Comparison of ENCODE assay signal across 15 cellular contexts in genomic region chr2:136360790-136361189, GRCh38.
DNase-seq lines count a peak whose midpoint lies in the region; ATAC-seq and TF ChIP-seq lines count a peak whose summit lies in the region.
"Had no signal": no experiment of that assay in that cellular context is flagged by ENCODE, and none has a peak within 500 bp of the region (broad histone marks: within the 10 kb centered on the region; RNA-seq: fewer than 3 reads in every experiment).

No MANE protein-coding gene starts in this region.

- no peak overlapping the region for H2BK12ac ChIP-seq in neuronal stem cell (ENCODE audit: low read length)

- peaks cover 7% of the 10 kb centered on the region for H3K4me1 Mint-ChIP-seq in MCF 10A (ENCODE audit: insufficient read depth, unreplicated experiment)

- H3K4me2 ChIP-seq in neuronal stem cell (ENCODE audit: insufficient read depth, low read length, poor library complexity, severe bottlenecking), result no peak overlapping the region
- H3K4me2 ChIP-seq: BLaER1 had no signal

- no peak for TF ChIP-seq POLR2A in breast epithelium (IDR thresholded peaks at IDR 0.05)

- no peak overlapping the region for H2BK120ac ChIP-seq in neuronal stem cell (ENCODE audit: low read depth, low read length)

- no peak for ATAC-seq in GM18520 (IDR thresholded peaks at IDR 0.05; ENCODE audit: unreplicated experiment)

- H2AK5ac ChIP-seq in neuronal stem cell (ENCODE audit: low read depth, low read length), result no peak overlapping the region

- CTCF ChIA-PET in MCF 10A (lab: Yijun Ruan, JAX), result interaction anchor here (0.6 to 0.7 kb wide), 2 partner anchors 15 to 564 kb away, joined by 3 read pairs; no protein-coding TSS in a partner anchor

- H3K36me3 ChIP-seq in breast epithelium (no peaks in the 10 kb centered on the region), neuronal stem cell (replicated peaks in 1 of 2; ENCODE audit: control insufficient read depth in 2 of 2, insufficient read depth in 2 of 2, low read length in 2 of 2) (no peaks in the 10 kb centered on the region), MG63 (no peaks in the 10 kb centered on the region)
- H3K36me3 ChIP-seq: BLaER1 had no signal

- DNase-seq in activated CD8-positive, alpha-beta memory T cell treated with anti-CD3 and anti-CD28 coated beads, Interleukin-2, amount 50 U/mL, for 48 hours, result peak; percentile 53
- no peak for DNase-seq in activated CD8-positive, alpha-beta memory T cell treated with anti-CD3 and anti-CD28 coated beads for 24 hours
- DNase-seq in MCF 10A (ENCODE audit: unreplicated experiment) (no peak), breast epithelium (ENCODE audit: low spot score in 2 of 2) (no peak), neuronal stem cell (ENCODE audit: low spot score) (no peak), MG63 (no peak), nucleus accumbens (lab: John Stamatoyannopoulos, UW) (no peak)
- DNase-seq: 8988T, AML-193, DMS53, GF-D8, HCEC 1CT, HFFc6 had no signal

- no peaks in the 10 kb centered on the region for H3K27me3 ChIP-seq in breast epithelium
- no peaks in the 10 kb centered on the region for H3K27me3 ChIP-seq in neuronal stem cell (ENCODE audit: control insufficient read depth in 3 of 3, insufficient read depth in 3 of 3, low read depth in 1 of 3, low read length in 3 of 3)
- H3K27me3 ChIP-seq in MG63, result no peaks in the 10 kb centered on the region
- H3K27me3 ChIP-seq: BLaER1 had no signal

- no peak overlapping the region for H3K4me3 ChIP-seq in breast epithelium
- no peak overlapping the region for H3K4me3 ChIP-seq in neuronal stem cell (ENCODE audit: low read length in 2 of 2)
- H3K4me3 ChIP-seq in MG63, result no peak overlapping the region
- H3K4me3 ChIP-seq: BLaER1 had no signal

- no peak overlapping the region for H3K27ac ChIP-seq in breast epithelium
- no peak overlapping the region for H3K27ac ChIP-seq in neuronal stem cell (replicated peaks; ENCODE audit: low read length)
- H3K27ac ChIP-seq: BLaER1 had no signal

- H3K4ac ChIP-seq in neuronal stem cell (ENCODE audit: low read length), result no peak overlapping the region

- H3K9me3 Mint-ChIP-seq in MCF 10A (ENCODE audit: unreplicated experiment), result no peaks in the 10 kb centered on the region

- POLR2A ChIA-PET in MCF 10A (lab: Yijun Ruan, JAX), result no interaction called here

- no peak overlapping the region for H4K91ac ChIP-seq in neuronal stem cell (ENCODE audit: low read depth, low read length, poor library complexity)

- no peaks in the 10 kb centered on the region for H3K79me1 ChIP-seq in neuronal stem cell (ENCODE audit: low read depth, low read length)

- peak overlapping the region; percentile 14 for H3K27ac Mint-ChIP-seq in MCF 10A (ENCODE audit: low read depth, unreplicated experiment)
- H3K27ac Mint-ChIP-seq: HFFc6 had no signal

- H3K27me3 Mint-ChIP-seq in MCF 10A (ENCODE audit: insufficient read depth, unreplicated experiment), result no peaks in the 10 kb centered on the region

- no peaks in the 10 kb centered on the region for H3K36me3 Mint-ChIP-seq in MCF 10A (ENCODE audit: insufficient read depth, unreplicated experiment)

- no CpG with 5 or more reads among the region's 6 CpGs for WGBS in neuronal stem cell (ENCODE audit: extremely low coverage in 2 of 2, insufficient read length in 2 of 2, insufficient replicate concordance in 1 of 2), 2 donors

- no peak overlapping the region for H3K4me3 Mint-ChIP-seq in MCF 10A (ENCODE audit: unreplicated experiment)
- H3K4me3 Mint-ChIP-seq: HFFc6 had no signal

- H2BK15ac ChIP-seq in neuronal stem cell (ENCODE audit: low read length), result no peak overlapping the region

- H3K18ac ChIP-seq in neuronal stem cell (ENCODE audit: low read length), result peak overlapping the region; percentile 25

- TF ChIP-seq CTCF in MCF 10A (IDR thresholded peaks at IDR 0.05; ENCODE audit: unreplicated experiment), result no peak
- no peak for TF ChIP-seq CTCF in breast epithelium (IDR thresholded peaks at IDR 0.05)

- H3K9ac ChIP-seq in neuronal stem cell (ENCODE audit: low read depth, low read length, poor library complexity), result no peak overlapping the region
- H3K9ac ChIP-seq: BLaER1 had no signal

- no peak overlapping the region for H2AFZ ChIP-seq in neuronal stem cell (ENCODE audit: low read length)

- H3K23ac ChIP-seq in neuronal stem cell (ENCODE audit: low read depth, low read length, poor library complexity), result no peak overlapping the region

- no peak overlapping the region for H3K14ac ChIP-seq in neuronal stem cell (ENCODE audit: low read length)

- H2BK5ac ChIP-seq in neuronal stem cell (ENCODE audit: low read length), result no peak overlapping the region

- H4K8ac ChIP-seq in neuronal stem cell (ENCODE audit: low read depth, low read length), result no peak overlapping the region

- intact Hi-C loops in MCF 10A (cut with micrococcal nuclease), result no loop called here
- intact Hi-C loops in breast epithelium (cut with DNase I; ENCODE audit: low total_unique reads), result no loop called here

- no TSS peak for BruUV-seq in MCF 10A (replicated peaks; lab: Mats Ljungman, UMichigan)

- H3K9me3 ChIP-seq in breast epithelium (no peaks in the 10 kb centered on the region), neuronal stem cell (replicated peaks in 1 of 2; ENCODE audit: control insufficient read depth in 2 of 2, insufficient read depth in 1 of 2, low read depth in 1 of 2, low read length in 2 of 2) (no peaks in the 10 kb centered on the region), MG63 (no peaks in the 10 kb centered on the region)
- H3K9me3 ChIP-seq: BLaER1 had no signal

- no peaks in the 10 kb centered on the region for H3K4me1 ChIP-seq in breast epithelium
- H3K4me1 ChIP-seq in neuronal stem cell (ENCODE audit: control insufficient read depth in 2 of 2, insufficient read depth in 1 of 2, low read depth in 1 of 2, low read length in 2 of 2), result peaks cover 0 to 1% of the 10 kb centered on the region in 2 donors
- H3K4me1 ChIP-seq: BLaER1 had no signal
